8 cellular contexts compared by ENCODE assay signal in the genomic region with DNA sequence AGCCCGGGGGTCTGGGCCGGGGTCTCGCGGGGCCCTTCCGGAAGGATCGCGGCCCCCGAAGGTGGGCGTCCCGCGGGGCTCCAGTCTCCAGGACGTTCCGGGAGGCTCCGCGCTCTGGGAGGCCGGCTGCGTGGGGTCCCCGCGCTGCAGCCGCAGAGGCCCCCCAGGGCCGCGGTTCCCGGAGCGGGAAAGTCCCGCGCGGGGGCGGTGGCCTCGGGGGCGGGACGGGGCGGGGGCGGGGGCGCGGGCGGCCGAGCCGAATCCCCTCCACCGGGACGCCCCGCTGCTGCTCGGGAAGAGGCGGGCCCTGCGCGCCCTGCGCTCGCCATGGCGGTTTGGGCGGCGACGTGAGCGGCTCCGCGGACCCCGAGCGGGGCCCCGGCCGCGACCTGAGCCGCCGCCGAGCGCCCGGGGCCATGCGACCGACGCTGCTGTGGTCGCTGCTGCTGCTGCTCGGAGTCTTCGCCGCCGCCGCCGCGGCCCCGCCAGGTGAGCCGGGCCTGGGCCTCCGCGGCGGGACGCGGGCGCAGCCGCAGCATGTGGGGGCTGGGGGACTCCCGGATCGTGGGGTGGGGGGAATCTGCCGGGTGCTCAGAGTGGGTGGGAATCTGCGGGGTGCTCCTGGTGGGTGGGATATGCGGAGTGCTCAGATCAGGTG. TPM values are rescaled to one million over a fixed set of nuclear protein-coding genes. Genes with fewer than 3 reads are reported as not detected.
DNase-seq lines count a peak whose midpoint lies in the region; ATAC-seq and TF ChIP-seq lines count a peak whose summit lies in the region.

TSS of gene IFNGR2 (plus strand) at position 286 of the 658 bp plus-strand sequence. CDS start at position 417, 131 bp downstream.

- in situ Hi-C loops in GM23248 (cut with MboI): no loop called here
- in situ Hi-C loops in Panc1 (cut with HindIII; ENCODE audit: low pct_unique_long_range_greater_than_20kb, low sequenced_read_pairs): no loop called here

- peak in 4 of 5 donors; percentile 18 to 57 (median 43) for DNase-seq in CD8-positive, alpha-beta memory T cell
- DNase-seq in GM23248: peak; percentile 58
- DNase-seq in Panc1 (ENCODE audit: low read depth, low spot score): no peak
- peak; percentile 64 for DNase-seq in left cardiac atrium
- no peak for DNase-seq in prostate gland (ENCODE audit: low spot score)
- no peak for DNase-seq in DMS79 (lab: John Stamatoyannopoulos, UW)
- DNase-seq in SHP77 (lab: John Stamatoyannopoulos, UW): no peak

- TF ChIP-seq CTCF in Panc1 (IDR thresholded peaks at IDR 0.05): no peak
- TF ChIP-seq CTCF in prostate gland (IDR thresholded peaks at IDR 0.05): no peak

- peak within 1 kb of the TSS in 4 of 8 donors; percentile 35 to 90 (median 71) for H3K27ac Mint-ChIP-seq in CD8-positive, alpha-beta memory T cell

- H3K9me2 ChIP-seq in GM23248 (ENCODE audit: insufficient read depth): no peaks in the 10 kb centered on the region

- peaks cover 0 to 3% (median 0%) of the 10 kb centered on the region in 3 donors for H3K36me3 Mint-ChIP-seq in CD8-positive, alpha-beta memory T cell

- CTCF ChIA-PET in CD8-positive, alpha-beta memory T cell (lab: Charles Lee): no interaction called here
- CTCF ChIA-PET in Panc1 (lab: Charles Lee): interaction anchor here (0.6 kb wide), 1 partner anchor 38 kb away, joined by 3 read pairs; no protein-coding TSS in a partner anchor

- H3K36me3 ChIP-seq in CD8-positive, alpha-beta memory T cell (ENCODE audit: insufficient read depth, low read length): no peaks in the 10 kb centered on the region
- H3K36me3 ChIP-seq in GM23248 (ENCODE audit: low read depth) (no peaks in the 10 kb centered on the region), Panc1 (ENCODE audit: control insufficient read depth, insufficient read depth, low read length) (peaks cover 3% of the 10 kb centered on the region; the same call in 1 of the 2 replicates), prostate gland (no peaks in the 10 kb centered on the region)

- H3K27me3 ChIP-seq in CD8-positive, alpha-beta memory T cell (ENCODE audit: insufficient read depth, low read length, poor library complexity, severe bottlenecking): no peaks in the 10 kb centered on the region
- no peaks in the 10 kb centered on the region for H3K27me3 ChIP-seq in GM23248 (replicated peaks; ENCODE audit: insufficient read depth)
- no peaks in the 10 kb centered on the region for H3K27me3 ChIP-seq in Panc1 (ENCODE audit: control insufficient read depth, insufficient read depth, low read length)
- H3K27me3 ChIP-seq in prostate gland (replicated peaks; ENCODE audit: insufficient read depth): no peaks in the 10 kb centered on the region

- H3K79me2 ChIP-seq in GM23248 (ENCODE audit: insufficient read depth): peaks cover 47% of the 10 kb centered on the region

- peak within 1 kb of the TSS; percentile 61 for H3K4me3 ChIP-seq in CD8-positive, alpha-beta memory T cell (ENCODE audit: low read length)
- H3K4me3 ChIP-seq in GM23248 (peak within 1 kb of the TSS; percentile 87), Panc1 (ENCODE audit: low read depth in 2 of 2, low read length in 2 of 2) (peak within 1 kb of the TSS; percentile 70 to 77), prostate gland (peak within 1 kb of the TSS; percentile 70 to 77)

- intact Hi-C loops in Panc1 (cut with micrococcal nuclease; ENCODE audit: unreplicated experiment) (no loop called here), left cardiac atrium (cut with DNase I) (no loop called here), prostate gland (cut with DNase I) (no loop called here)

- WGBS in GM23248 (ENCODE audit: low coverage in 1 of 2, low lambda C conversion rate in 2 of 2, missing lambda C conversion rate in 2 of 2), 2 experiments: 1% methylated on average over 16 to 67 of the region's 89 CpGs
- 0% methylated on average over 63 to 89 of the region's 89 CpGs for WGBS in adipose tissue, 3 donors
- under 1% methylated on average over 59 of the region's 89 CpGs for WGBS in prostate gland

- POLR2A ChIA-PET in CD8-positive, alpha-beta memory T cell (lab: Charles Lee): interaction anchor here (2.1 kb wide), 1 partner anchor 41 kb away, joined by 6 read pairs; no protein-coding TSS in a partner anchor
- POLR2A ChIA-PET in Panc1 (lab: Charles Lee): interaction anchor here (0.6 kb wide), 1 partner anchor 567 kb away, joined by 4 read pairs; no protein-coding TSS in a partner anchor

- H3K9me3 Mint-ChIP-seq in CD8-positive, alpha-beta memory T cell: peaks cover 0 to 2% (median 0%) of the 10 kb centered on the region in 5 donors

- H2AFZ ChIP-seq in GM23248: peak within 1 kb of the TSS; percentile 70

- peak; percentile 82 for ATAC-seq in Panc1
- peak; percentile 66 to 80 for ATAC-seq in left cardiac atrium

- H3K9ac ChIP-seq in GM23248: peak within 1 kb of the TSS; percentile 97

- H3K4me3 Mint-ChIP-seq in CD8-positive, alpha-beta memory T cell: peak within 1 kb of the TSS; percentile 69 to 92 (median 86)

- H3F3A ChIP-seq in GM23248 (ENCODE audit: insufficient read depth): peaks cover 39% of the 10 kb centered on the region

- H4K20me1 ChIP-seq in GM23248 (ENCODE audit: insufficient read depth): 0 out of 2 replicates have a peak, but pooled peaks cover 5% of the 10 kb centered on the region

- no peaks in the 10 kb centered on the region for H3K9me3 ChIP-seq in CD8-positive, alpha-beta memory T cell (ENCODE audit: low read length)
- H3K9me3 ChIP-seq in GM23248 (ENCODE audit: low read depth): no peaks in the 10 kb centered on the region
- no peaks in the 10 kb centered on the region for H3K9me3 ChIP-seq in Panc1 (ENCODE audit: control insufficient read depth, insufficient read depth, low read depth, low read length)
- no peaks in the 10 kb centered on the region for H3K9me3 ChIP-seq in prostate gland

- H3K4me2 ChIP-seq in GM23248 (ENCODE audit: unreplicated experiment): peak within 1 kb of the TSS; percentile 94

- H3K27me3 Mint-ChIP-seq in CD8-positive, alpha-beta memory T cell: peaks cover 24 to 31% of the 10 kb centered on the region in 2 donors

- peak within 1 kb of the TSS; percentile 73 for H3K27ac ChIP-seq in CD8-positive, alpha-beta memory T cell (ENCODE audit: low read depth, low read length)
- H3K27ac ChIP-seq in GM23248 (peak within 1 kb of the TSS; percentile 87), Panc1 (ENCODE audit: low read length) (peak within 1 kb of the TSS; percentile 73), adipose tissue (ENCODE audit: low read depth, low read length) (peak within 1 kb of the TSS; percentile 100), prostate gland (peak within 1 kb of the TSS; percentile 92 to 95)

- H3K4me1 ChIP-seq in CD8-positive, alpha-beta memory T cell (ENCODE audit: insufficient read depth, low read length): peaks cover 29% of the 10 kb centered on the region
- peaks cover 24% of the 10 kb centered on the region for H3K4me1 ChIP-seq in GM23248 (ENCODE audit: insufficient read depth)
- peaks cover 11% of the 10 kb centered on the region for H3K4me1 ChIP-seq in Panc1 (ENCODE audit: control insufficient read depth, insufficient read depth, low read length)
- H3K4me1 ChIP-seq in prostate gland (replicated peaks): no peaks in the 10 kb centered on the region

- TF ChIP-seq POLR2A in prostate gland (IDR thresholded peaks at IDR 0.05): peak; percentile 33

- no TSS peak for BruUV-seq in Panc1 (replicated peaks; lab: Mats Ljungman, UMichigan)

- H3K4me1 Mint-ChIP-seq in CD8-positive, alpha-beta memory T cell: peaks cover 19 to 43% (median 31%) of the 10 kb centered on the region in 3 donors

RNA-seq across cellular contexts. Expression of gene IFNGR2, which starts in this region (rescaled TPM):
- 1 to 10 TPM; 2.3 to 3.1 TPM for total RNA-seq in CD8-positive, alpha-beta memory T cell
- polyA plus RNA-seq in CD8-positive, alpha-beta memory T cell: 3.1 TPM
- 92.8 and 98.3 TPM in 2 replicates for total RNA-seq in GM23248 (2014; rRNA removed; shearing (Covaris generic))
- polyA plus RNA-seq in GM23248 (2016; fragmentation: Nextera tagmentation; extraction: Ambion mirVana): 113 and 116 TPM in 2 replicates
- total RNA-seq in Panc1 (2021; ENCODE audit: unreplicated experiment): 47.9 TPM
- polyA plus RNA-seq in Panc1 (2012; ENCODE audit: insufficient read length): 54.8 TPM
- polyA plus RNA-seq in adipose tissue: 100 to 1,000 TPM in 1 of 3 donors, 10 to 100 TPM in 2; 16.8 to 125 (median 87.6) TPM
- total RNA-seq in left cardiac atrium: 10 to 100 TPM; 47.3 TPM
- total RNA-seq in prostate gland: 100 to 1,000 TPM in 1 of 2 donors, 10 to 100 TPM in 1; 88.1 to 122 TPM

Comparison
In these comparisons a context has a peak if more than half of its experiments do, and no peak if none do; other contexts are left out.
1. RNA of gene IFNGR2 (total RNA-seq): 88.1 to 122 TPM in prostate gland, 92.8 to 98.3 TPM in GM23248, 47.9 TPM in Panc1 (single experiment) and 47.3 TPM in left cardiac atrium; 2.3 to 3.1 TPM in CD8-positive, alpha-beta memory T cell; every median in the first group is over 10 times any median in the second.
2. DNase-seq: peak in CD8-positive, alpha-beta memory T cell (4 of 5), GM23248 (single experiment) and left cardiac atrium (single experiment); none in Panc1 (single experiment), prostate gland (single experiment), DMS79 (single experiment) and SHP77 (0 of 2).
3. Peak in every context shown above with its lines, with median percentiles within 50 percentile points of each other: H3K27ac ChIP-seq and H3K4me3 ChIP-seq.